Comparison of ENCODE assay signal across 8 cellular contexts in the genomic region with DNA sequence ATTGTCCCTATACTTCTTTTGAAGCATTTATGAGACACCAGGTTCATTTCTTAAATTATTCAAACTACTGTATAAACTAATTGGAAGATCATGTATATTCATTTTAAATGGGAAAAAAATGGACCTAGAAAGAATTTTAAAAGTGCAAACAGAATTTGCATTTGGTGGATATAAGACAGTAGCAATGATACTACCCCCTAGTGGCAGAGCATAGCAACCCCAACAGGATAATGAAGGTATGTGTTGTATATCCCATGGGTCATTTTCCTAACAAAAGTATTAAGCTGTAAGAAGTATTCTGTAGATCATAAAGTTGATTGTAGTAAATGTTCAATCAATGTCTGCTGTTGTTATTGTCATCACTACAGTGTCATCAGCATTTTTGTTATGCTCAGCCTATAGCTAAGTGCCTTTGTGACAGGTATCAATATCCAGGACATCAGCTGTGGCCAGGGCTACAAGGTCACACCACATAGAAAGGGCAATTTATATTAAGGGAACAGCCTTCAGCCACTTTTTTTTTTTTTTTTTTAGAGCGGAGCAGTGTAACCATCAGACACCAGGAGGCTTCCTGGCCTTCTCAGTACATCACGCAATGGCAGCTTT.
DNase-seq lines count a peak whose midpoint lies in the region; ATAC-seq and TF ChIP-seq lines count a peak whose summit lies in the region.

No MANE protein-coding gene starts in this region.

- no peaks in the 10 kb centered on the region for H3K9me3 ChIP-seq in cardiac muscle cell (ENCODE audit: low read depth)
- no peaks in the 10 kb centered on the region for H3K9me3 ChIP-seq in neuronal stem cell (replicated peaks in 1 of 2; ENCODE audit: control insufficient read depth in 2 of 2, insufficient read depth in 1 of 2, low read depth in 1 of 2, low read length in 2 of 2)

- H3K4ac ChIP-seq in neuronal stem cell (ENCODE audit: low read length) = no peak overlapping the region

- H3K4me1 ChIP-seq in cardiac muscle cell (ENCODE audit: low read depth) = no peaks in the 10 kb centered on the region
- peaks cover 0 to 2% of the 10 kb centered on the region in 2 donors for H3K4me1 ChIP-seq in neuronal stem cell (ENCODE audit: control insufficient read depth in 2 of 2, insufficient read depth in 1 of 2, low read depth in 1 of 2, low read length in 2 of 2)

- peak; percentile 50 to 74 for DNase-seq in cardiac muscle cell (ENCODE audit: low read depth in 1 of 2, low spot score in 1 of 2)
- no peak for DNase-seq in left ventricle myocardium superior
- DNase-seq in Kasumi-1 (lab: John Stamatoyannopoulos, UW) = peak; percentile 44 to 45
- DNase-seq in T-helper 9 cell = peak; percentile 3
- no peak for DNase-seq in epithelial cell of proximal tubule (ENCODE audit: low read depth)
- DNase-seq in neuronal stem cell (ENCODE audit: low spot score) = peak; percentile 17
- DNase-seq in 8988T = no peak

- no peaks in the 10 kb centered on the region for H3K27me3 ChIP-seq in cardiac muscle cell
- peaks cover 0 to 6% (median 0%) of the 10 kb centered on the region in 3 experiments for H3K27me3 ChIP-seq in neuronal stem cell (ENCODE audit: control insufficient read depth in 3 of 3, insufficient read depth in 3 of 3, low read depth in 1 of 3, low read length in 3 of 3)

- no peak overlapping the region for H3K4me2 ChIP-seq in neuronal stem cell (ENCODE audit: insufficient read depth, low read length, poor library complexity, severe bottlenecking)

- no peaks in the 10 kb centered on the region for H3K79me1 ChIP-seq in neuronal stem cell (ENCODE audit: low read depth, low read length)

- H3K36me3 ChIP-seq in cardiac muscle cell = no peaks in the 10 kb centered on the region
- no peaks in the 10 kb centered on the region for H3K36me3 ChIP-seq in neuronal stem cell (replicated peaks in 1 of 2; ENCODE audit: control insufficient read depth in 2 of 2, insufficient read depth in 2 of 2, low read length in 2 of 2)

- H4K91ac ChIP-seq in neuronal stem cell (ENCODE audit: low read depth, low read length, poor library complexity) = no peak overlapping the region

- H3K14ac ChIP-seq in neuronal stem cell (ENCODE audit: low read length) = no peak overlapping the region

- no peak overlapping the region for H3K18ac ChIP-seq in neuronal stem cell (ENCODE audit: low read length)

- H2BK12ac ChIP-seq in neuronal stem cell (ENCODE audit: low read length) = no peak overlapping the region

- H2AFZ ChIP-seq in neuronal stem cell (ENCODE audit: low read length) = no peak overlapping the region

- H3K27ac ChIP-seq in cardiac muscle cell = no peak overlapping the region
- H3K27ac ChIP-seq in neuronal stem cell (replicated peaks; ENCODE audit: low read length) = no peak overlapping the region

- no peak overlapping the region for H3K9ac ChIP-seq in neuronal stem cell (ENCODE audit: low read depth, low read length, poor library complexity)

- intact Hi-C loops in left ventricle myocardium superior (cut with micrococcal nuclease) = no loop called here

- no CpG with 5 or more reads among the region's 2 CpGs for WGBS in neuronal stem cell (ENCODE audit: extremely low coverage in 2 of 2, insufficient read length in 2 of 2, insufficient replicate concordance in 1 of 2), 2 donors

- no peak overlapping the region for H2BK15ac ChIP-seq in neuronal stem cell (ENCODE audit: low read length)

- H2BK120ac ChIP-seq in neuronal stem cell (ENCODE audit: low read depth, low read length) = no peak overlapping the region

- no peak overlapping the region for H3K23ac ChIP-seq in neuronal stem cell (ENCODE audit: low read depth, low read length, poor library complexity)

- no peak overlapping the region for H2BK5ac ChIP-seq in neuronal stem cell (ENCODE audit: low read length)

- TF ChIP-seq CTCF in cardiac muscle cell (IDR thresholded peaks at IDR 0.05; ENCODE audit: low read depth, low read length) (peak; percentile 94), epithelial cell of proximal tubule (conservative IDR thresholded peaks at IDR 0.05; ENCODE audit: low read depth, low read length) (peak; percentile 95)

- H4K8ac ChIP-seq in neuronal stem cell (ENCODE audit: low read depth, low read length) = no peak overlapping the region

- H2AK5ac ChIP-seq in neuronal stem cell (ENCODE audit: low read depth, low read length) = no peak overlapping the region

- H3K4me3 ChIP-seq in cardiac muscle cell (no peak overlapping the region), epithelial cell of proximal tubule (ENCODE audit: low read depth, low read length) (no peak overlapping the region), neuronal stem cell (ENCODE audit: low read length in 2 of 2) (no peak overlapping the region)

- ATAC-seq in left ventricle myocardium superior = no peak
- ATAC-seq in GM19455 (IDR thresholded peaks at IDR 0.05; ENCODE audit: unreplicated experiment) = no peak

Comparison
In these comparisons a context has a peak if more than half of its experiments do, and no peak if none do; other contexts are left out.
1. DNase-seq: peak in cardiac muscle cell (2 of 2), Kasumi-1 (2 of 2), T-helper 9 cell (single experiment) and neuronal stem cell (single experiment); none in left ventricle myocardium superior (single experiment), epithelial cell of proximal tubule (single experiment) and 8988T (single experiment).